22 cellular contexts compared by ENCODE assay signal in genomic region chr17:58680038-58680369, GRCh38. TPM values are rescaled to one million over a fixed set of nuclear protein-coding genes. Genes with fewer than 3 reads are reported as not detected.
DNase-seq lines count a peak whose midpoint lies in the region; FAIRE-seq and TF ChIP-seq lines count a peak whose summit lies in the region.
"Had no signal": no experiment of that assay in that cellular context is flagged by ENCODE, and none has a peak within 500 bp of the region (broad histone marks: within the 10 kb centered on the region; RNA-seq: fewer than 3 reads in every experiment).

No MANE protein-coding gene starts in this region.

- H3K4me1 Mint-ChIP-seq in MCF 10A (ENCODE audit: insufficient read depth, unreplicated experiment) = peaks cover 12% of the 10 kb centered on the region
- H3K4me1 Mint-ChIP-seq: activated CD4-positive, alpha-beta T cell treated with anti-CD3 and anti-CD28 coated beads, Interleukin-2, amount 10 ng/mL, durations not matched to agents 7 days and 5 days had no signal

- H3K27ac ChIP-seq in breast epithelium (peak overlapping the region in 1 of 2 donors; percentile 12), OCI-LY3 (ENCODE audit: low read length) (peak overlapping the region; percentile 60), kidney (ENCODE audit: low read depth in 2 of 2, low read length in 2 of 2) (no peak overlapping the region), suprapubic skin (peak overlapping the region; percentile 19)
- H3K27ac ChIP-seq: BLaER1, neutrophil, RWPE1 had no signal

- no peak for DNase-seq in MCF 10A (ENCODE audit: unreplicated experiment)
- DNase-seq in breast epithelium (ENCODE audit: low spot score in 2 of 2) = no peak
- DNase-seq in kidney = peak; percentile 3
- DNase-seq in suprapubic skin (ENCODE audit: low spot score in 2 of 2) = no peak
- DNase-seq in OCI-M1 (lab: John Stamatoyannopoulos, UW) = no peak
- DNase-seq in NCI-H2081 treated with DMSO at 0.1 percent for 48 hours (lab: John Stamatoyannopoulos, UW) = no peak
- no peak for DNase-seq in GM12892 (ENCODE audit: insufficient read length)
- DNase-seq: activated CD4-positive, alpha-beta T cell treated with anti-CD3 and anti-CD28 coated beads, Interleukin-2, amount 10 ng/mL, durations not matched to agents 7 days and 5 days; activated CD8-positive, alpha-beta memory T cell treated with anti-CD3 and anti-CD28 coated beads, Interleukin-2, amount 50 U/mL, for 4 hours; activated gamma-delta T cell; Calu3; caudate nucleus; left cardiac atrium; NCI-H1694; NK-92 treated with Interleukin-12 subunit alpha and Interleukin-12 subunit beta, amount 100 ng/mL, for 24 hours; retina; stimulated activated naive CD4-positive, alpha-beta T cell had no signal

- H2AFZ ChIP-seq in OCI-LY3 (ENCODE audit: low read depth, low read length) = peak overlapping the region; percentile 59

- WGBS in suprapubic skin = 68% methylated on average over 6 of the region's 6 CpGs

- no peaks in the 10 kb centered on the region for H3K27me3 ChIP-seq in breast epithelium
- H3K27me3 ChIP-seq in OCI-LY3 (ENCODE audit: low read depth, low read length) = no peaks in the 10 kb centered on the region
- H3K27me3 ChIP-seq in suprapubic skin = peaks cover 3% of the 10 kb centered on the region
- H3K27me3 ChIP-seq: BLaER1, tibial nerve had no signal

- no peaks in the 10 kb centered on the region for H3K9me3 ChIP-seq in breast epithelium
- no peaks in the 10 kb centered on the region for H3K9me3 ChIP-seq in OCI-LY3 (ENCODE audit: insufficient read depth, low read length)
- H3K9me3 ChIP-seq in kidney (ENCODE audit: control insufficient read depth in 1 of 2, low read length in 2 of 2) = no peaks in the 10 kb centered on the region
- H3K9me3 ChIP-seq in suprapubic skin = no peaks in the 10 kb centered on the region
- H3K9me3 ChIP-seq: BLaER1, neutrophil, tibial nerve had no signal

- no peaks in the 10 kb centered on the region for H3K9me3 Mint-ChIP-seq in MCF 10A (ENCODE audit: unreplicated experiment)
- H3K9me3 Mint-ChIP-seq: activated CD4-positive, alpha-beta T cell treated with anti-CD3 and anti-CD28 coated beads, Interleukin-2, amount 10 ng/mL, durations not matched to agents 7 days and 5 days had no signal

- H3K4me1 ChIP-seq in breast epithelium (no peaks in the 10 kb centered on the region), OCI-LY3 (ENCODE audit: low read length) (peaks cover 48% of the 10 kb centered on the region), kidney (ENCODE audit: control insufficient read depth in 1 of 2, insufficient read depth in 1 of 2, low read depth in 1 of 2, low read length in 2 of 2) (no peaks in the 10 kb centered on the region), suprapubic skin (no peaks in the 10 kb centered on the region)
- H3K4me1 ChIP-seq: tibial nerve had no signal

- H3K4me3 ChIP-seq in breast epithelium (no peak overlapping the region), OCI-LY3 (ENCODE audit: low read length) (peak overlapping the region; percentile 63), kidney (ENCODE audit: low read length in 2 of 2) (no peak overlapping the region), suprapubic skin (no peak overlapping the region)
- H3K4me3 ChIP-seq: BLaER1, tibial nerve had no signal

- H3K4me2 ChIP-seq in OCI-LY3 (ENCODE audit: low read length) = peak overlapping the region; percentile 69
- H3K4me2 ChIP-seq: BLaER1 had no signal

- H3K27me3 Mint-ChIP-seq in MCF 10A (ENCODE audit: insufficient read depth, unreplicated experiment) = no peaks in the 10 kb centered on the region

- H3K36me3 ChIP-seq in breast epithelium (no peaks in the 10 kb centered on the region), OCI-LY3 (replicated peaks; ENCODE audit: low read depth, low read length) (no peaks in the 10 kb centered on the region), kidney (ENCODE audit: control insufficient read depth in 1 of 2, insufficient read depth in 2 of 2, low read length in 2 of 2) (no peaks in the 10 kb centered on the region), suprapubic skin (no peaks in the 10 kb centered on the region)
- H3K36me3 ChIP-seq: BLaER1, neutrophil, tibial nerve had no signal

- CTCF ChIA-PET in MCF 10A (lab: Yijun Ruan, JAX) = interaction anchor here (0.7 to 1.4 kb wide), 2 partner anchors 12 to 91 kb away, joined by 4 to 5 read pairs; partner anchors contain the start of gene TEX14

- no peak for FAIRE-seq in kidney (lab: Jason Lieb, UNC)
- FAIRE-seq in GM12892 (lab: Jason Lieb, UNC) = no peak

- TF ChIP-seq CTCF in MCF 10A (IDR thresholded peaks at IDR 0.05; ENCODE audit: unreplicated experiment) = no peak
- no peak for TF ChIP-seq CTCF in breast epithelium (IDR thresholded peaks at IDR 0.05)
- no peak for TF ChIP-seq CTCF in OCI-LY3 (IDR thresholded peaks at IDR 0.05; ENCODE audit: low read depth, low read length)
- TF ChIP-seq CTCF in kidney (IDR thresholded peaks at IDR 0.05; ENCODE audit: borderline replicate concordance, extremely low read depth, insufficient read depth) = no peak
- no peak for TF ChIP-seq CTCF in suprapubic skin (IDR thresholded peaks at IDR 0.05)

- no peak for TF ChIP-seq POLR2A in breast epithelium (IDR thresholded peaks at IDR 0.05)
- no peak for TF ChIP-seq POLR2A in suprapubic skin (IDR thresholded peaks at IDR 0.05)
- TF ChIP-seq POLR2A in GM12892 (IDR thresholded peaks at IDR 0.05; ENCODE audit: low read depth, low read length) = no peak

- H3K27ac Mint-ChIP-seq in MCF 10A (ENCODE audit: low read depth, unreplicated experiment) = peak overlapping the region; percentile 65
- H3K27ac Mint-ChIP-seq: activated CD4-positive, alpha-beta T cell treated with anti-CD3 and anti-CD28 coated beads, Interleukin-2, amount 10 ng/mL, durations not matched to agents 7 days and 5 days had no signal

- no peak for TF ChIP-seq EP300 in suprapubic skin (IDR thresholded peaks at IDR 0.05)

- no peaks in the 10 kb centered on the region for H3K79me2 ChIP-seq in OCI-LY3 (ENCODE audit: low read length)

- no peaks in the 10 kb centered on the region for H3K36me3 Mint-ChIP-seq in MCF 10A (ENCODE audit: insufficient read depth, unreplicated experiment)

- intact Hi-C loops in MCF 10A (cut with micrococcal nuclease) = no loop called here
- intact Hi-C loops in breast epithelium (cut with DNase I; ENCODE audit: low total_unique reads) = no loop called here
- intact Hi-C loops in kidney (cut with DNase I) = no loop called here

- peak overlapping the region; percentile 60 for H3K9ac ChIP-seq in OCI-LY3 (ENCODE audit: low read length)
- no peak overlapping the region for H3K9ac ChIP-seq in kidney (ENCODE audit: low read length in 2 of 2)
- H3K9ac ChIP-seq: BLaER1 had no signal

- peak overlapping the region; percentile 44 for H3K4me3 Mint-ChIP-seq in MCF 10A (ENCODE audit: unreplicated experiment)
- H3K4me3 Mint-ChIP-seq: activated CD4-positive, alpha-beta T cell treated with anti-CD3 and anti-CD28 coated beads, Interleukin-2, amount 10 ng/mL, durations not matched to agents 7 days and 5 days had no signal

- no peaks in the 10 kb centered on the region for H4K20me1 ChIP-seq in OCI-LY3 (ENCODE audit: insufficient read depth, low read length)
- H4K20me1 ChIP-seq: BLaER1 had no signal

- POLR2A ChIA-PET in MCF 10A (lab: Yijun Ruan, JAX) = interaction anchor here (0.6 to 3.7 kb wide), 9 partner anchors 9 to 234 kb away, joined by 3 to 28 read pairs (median 4); partner anchors contain the start of genes RAD51C and TEX14

- no TSS peak for BruUV-seq in MCF 10A (replicated peaks; lab: Mats Ljungman, UMichigan)

RNA-seq across cellular contexts. Expression of gene TEX14, which starts 11.8 kb away (rescaled TPM):
- total RNA-seq in MCF 10A (2022) (0.07 TPM in 1 of 2 replicates, not detected in the other), breast epithelium (under 1 TPM; 0.16 to 0.33 (median 0.29) TPM), kidney (0.22 TPM), suprapubic skin (under 1 TPM in 3 of 4 donors, not detected in 1; 0.15 to 0.34 (median 0.32) TPM)
- 0.09 TPM for polyA plus RNA-seq in kidney (ENCODE audit: insufficient read depth, low read depth, low replicate concordance)
- polyA plus RNA-seq in GM12892 (2012; ENCODE audit: missing spikeins) = 0.89 TPM

RNA-seq across cellular contexts. Expression of gene RAD51C, which starts 12.4 kb away (rescaled TPM):
- total RNA-seq in MCF 10A (2022) (48.3 and 59.5 TPM in 2 replicates), breast epithelium (10 to 100 TPM; 26.2 to 27.7 (median 27.5) TPM), kidney (20.2 TPM), suprapubic skin (10 to 100 TPM in 3 of 4 donors, 1 to 10 TPM in 1; 9.5 to 21.2 (median 11.8) TPM)
- polyA plus RNA-seq in kidney (ENCODE audit: insufficient read depth, low read depth, low replicate concordance) = 29.3 TPM
- 84.1 TPM for polyA plus RNA-seq in GM12892 (2012; ENCODE audit: missing spikeins)

Comparison
In these comparisons a context has a peak if more than half of its experiments do, and no peak if none do; other contexts are left out.
1. H3K27ac ChIP-seq: peak in OCI-LY3 (single experiment) and suprapubic skin (single experiment); none in kidney (0 of 2).